Comparison of ENCODE assay signal across 11 cellular contexts in genomic region chr10:103986360-103986759, GRCh38. TPM values are rescaled to one million over a fixed set of nuclear protein-coding genes. Genes with fewer than 3 reads are reported as not detected.
DNase-seq lines count a peak whose midpoint lies in the region; ATAC-seq, FAIRE-seq and TF ChIP-seq lines count a peak whose summit lies in the region.
"Had no signal": no experiment of that assay in that cellular context is flagged by ENCODE, and none has a peak within 500 bp of the region (broad histone marks: within the 10 kb centered on the region; RNA-seq: fewer than 3 reads in every experiment).

No MANE protein-coding gene starts in this region.

- H3K9me3 Mint-ChIP-seq in activated CD4-positive, alpha-beta memory T cell treated with anti-CD3 and anti-CD28 coated beads for 36 hours = no peaks in the 10 kb centered on the region
- no peaks in the 10 kb centered on the region for H3K9me3 Mint-ChIP-seq in activated CD4-positive, alpha-beta memory T cell treated with anti-CD3 and anti-CD28 coated beads, Interleukin-2, amount 10 ng/mL, durations not matched to agents 7 days and 5 days
- no peaks in the 10 kb centered on the region for H3K9me3 Mint-ChIP-seq in activated CD8-positive, alpha-beta T cell treated with anti-CD3 and anti-CD28 coated beads, Interleukin-2, amount 10 ng/mL, durations not matched to agents 7 days and 5 days (ENCODE audit: insufficient read depth)
- H3K9me3 Mint-ChIP-seq in memory B cell (no peaks in the 10 kb centered on the region), progenitor cell of endocrine pancreas (ENCODE audit: low read depth) (no peaks in the 10 kb centered on the region)

- peak; percentile 29 for FAIRE-seq in GM18507 (lab: Jason Lieb, UNC)

- peaks cover 3% of the 10 kb centered on the region for H3K36me3 Mint-ChIP-seq in activated CD4-positive, alpha-beta memory T cell treated with anti-CD3 and anti-CD28 coated beads for 36 hours
- peaks cover 12% of the 10 kb centered on the region for H3K36me3 Mint-ChIP-seq in activated CD4-positive, alpha-beta memory T cell treated with anti-CD3 and anti-CD28 coated beads, Interleukin-2, amount 10 ng/mL, durations not matched to agents 7 days and 5 days (ENCODE audit: low read depth)
- H3K36me3 Mint-ChIP-seq in activated CD8-positive, alpha-beta T cell treated with anti-CD3 and anti-CD28 coated beads, Interleukin-2, amount 10 ng/mL, durations not matched to agents 7 days and 5 days (ENCODE audit: low read depth) = peaks cover 7% of the 10 kb centered on the region
- H3K36me3 Mint-ChIP-seq in memory B cell = no peaks in the 10 kb centered on the region
- no peaks in the 10 kb centered on the region for H3K36me3 Mint-ChIP-seq in progenitor cell of endocrine pancreas (ENCODE audit: insufficient read depth)

- DNase-seq in activated CD4-positive, alpha-beta memory T cell treated with anti-CD3 and anti-CD28 coated beads for 36 hours = peak; percentile 58
- DNase-seq in activated CD4-positive, alpha-beta memory T cell treated with anti-CD3 and anti-CD28 coated beads, Interleukin-2, amount 10 ng/mL, durations not matched to agents 7 days and 5 days = no peak
- DNase-seq in GM18507 (ENCODE audit: extremely low spot score, insufficient read length, low read depth) (no peak), memory B cell (ENCODE audit: low spot score in 2 of 2) (peak in 1 of 2 donors; percentile 36), epidermal melanocyte (ENCODE audit: insufficient read length, low spot score) (no peak), progenitor cell of endocrine pancreas (ENCODE audit: low spot score, unreplicated experiment) (no peak)
- no peak for DNase-seq in activated CD8-positive, alpha-beta T cell treated with anti-CD3 and anti-CD28 coated beads, Interleukin-2, amount 10 ng/mL, durations not matched to agents 7 days and 5 days
- DNase-seq: Calu3, NCI-H510A treated with DMSO at 0.1 percent for 48 hours, PC-9 had no signal

- intact Hi-C loops in activated CD4-positive, alpha-beta memory T cell treated with anti-CD3 and anti-CD28 coated beads for 36 hours (cut with micrococcal nuclease) = no loop called here

- peak; percentile 28 for ATAC-seq in activated CD8-positive, alpha-beta T cell treated with anti-CD3 and anti-CD28 coated beads, Interleukin-2, amount 10 ng/mL, durations not matched to agents 7 days and 5 days
- peak; percentile 87 for ATAC-seq in memory B cell (ENCODE audit: low read depth)
- ATAC-seq in GM19455 (IDR thresholded peaks at IDR 0.05; ENCODE audit: unreplicated experiment) = no peak

- no peak overlapping the region for H3K27ac Mint-ChIP-seq in activated CD4-positive, alpha-beta memory T cell treated with anti-CD3 and anti-CD28 coated beads for 36 hours
- no peak overlapping the region for H3K27ac Mint-ChIP-seq in activated CD4-positive, alpha-beta memory T cell treated with anti-CD3 and anti-CD28 coated beads, Interleukin-2, amount 10 ng/mL, durations not matched to agents 7 days and 5 days
- no peak overlapping the region for H3K27ac Mint-ChIP-seq in activated CD8-positive, alpha-beta T cell treated with anti-CD3 and anti-CD28 coated beads, Interleukin-2, amount 10 ng/mL, durations not matched to agents 7 days and 5 days
- H3K27ac Mint-ChIP-seq in memory B cell (no peak overlapping the region), progenitor cell of endocrine pancreas (no peak overlapping the region)

- no peak for TF ChIP-seq CTCF in progenitor cell of endocrine pancreas (IDR thresholded peaks at IDR 0.05; ENCODE audit: unreplicated experiment)

- H3K27me3 Mint-ChIP-seq in activated CD4-positive, alpha-beta memory T cell treated with anti-CD3 and anti-CD28 coated beads for 36 hours = no peaks in the 10 kb centered on the region
- H3K27me3 Mint-ChIP-seq in activated CD4-positive, alpha-beta memory T cell treated with anti-CD3 and anti-CD28 coated beads, Interleukin-2, amount 10 ng/mL, durations not matched to agents 7 days and 5 days = no peaks in the 10 kb centered on the region
- no peaks in the 10 kb centered on the region for H3K27me3 Mint-ChIP-seq in activated CD8-positive, alpha-beta T cell treated with anti-CD3 and anti-CD28 coated beads, Interleukin-2, amount 10 ng/mL, durations not matched to agents 7 days and 5 days (ENCODE audit: low read depth)
- H3K27me3 Mint-ChIP-seq in memory B cell (no peaks in the 10 kb centered on the region), progenitor cell of endocrine pancreas (no peaks in the 10 kb centered on the region)

- POLR2A ChIA-PET in activated CD4-positive, alpha-beta memory T cell treated with anti-CD3 and anti-CD28 coated beads for 36 hours (lab: Charles Lee) = no interaction called here
- POLR2A ChIA-PET in activated CD4-positive, alpha-beta memory T cell treated with anti-CD3 and anti-CD28 coated beads, Interleukin-2, amount 10 ng/mL, durations not matched to agents 7 days and 5 days (lab: Charles Lee) = no interaction called here
- POLR2A ChIA-PET in activated CD8-positive, alpha-beta T cell treated with anti-CD3 and anti-CD28 coated beads, Interleukin-2, amount 10 ng/mL, durations not matched to agents 7 days and 5 days (lab: Charles Lee) = interaction anchor here (0.8 to 1.1 kb wide), 2 partner anchors 19 to 136 kb away, joined by 3 read pairs; partner anchors contain the start of gene SFR1

- CTCF ChIA-PET in activated CD4-positive, alpha-beta memory T cell treated with anti-CD3 and anti-CD28 coated beads for 36 hours (lab: Charles Lee) = interaction anchor here (0.7 to 1.5 kb wide), 3 partner anchors 96 to 102 kb away, joined by 3 to 5 read pairs (median 3); no protein-coding TSS in a partner anchor
- CTCF ChIA-PET in activated CD4-positive, alpha-beta memory T cell treated with anti-CD3 and anti-CD28 coated beads, Interleukin-2, amount 10 ng/mL, durations not matched to agents 7 days and 5 days (lab: Charles Lee) = interaction anchor here (1.2 to 1.5 kb wide), 3 partner anchors 20 to 100 kb away, joined by 3 to 4 read pairs (median 4); no protein-coding TSS in a partner anchor
- CTCF ChIA-PET in activated CD8-positive, alpha-beta T cell treated with anti-CD3 and anti-CD28 coated beads, Interleukin-2, amount 10 ng/mL, durations not matched to agents 7 days and 5 days (lab: Charles Lee) = interaction anchor here (1.1 kb wide), 1 partner anchor 12 kb away, joined by 3 read pairs; no protein-coding TSS in a partner anchor

- no peak overlapping the region for H3K4me3 Mint-ChIP-seq in activated CD4-positive, alpha-beta memory T cell treated with anti-CD3 and anti-CD28 coated beads for 36 hours
- H3K4me3 Mint-ChIP-seq in activated CD4-positive, alpha-beta memory T cell treated with anti-CD3 and anti-CD28 coated beads, Interleukin-2, amount 10 ng/mL, durations not matched to agents 7 days and 5 days = no peak overlapping the region
- no peak overlapping the region for H3K4me3 Mint-ChIP-seq in activated CD8-positive, alpha-beta T cell treated with anti-CD3 and anti-CD28 coated beads, Interleukin-2, amount 10 ng/mL, durations not matched to agents 7 days and 5 days
- H3K4me3 Mint-ChIP-seq in memory B cell (no peak overlapping the region), progenitor cell of endocrine pancreas (ENCODE audit: low read depth) (no peak overlapping the region)

- peaks cover 70% of the 10 kb centered on the region for H3K4me1 Mint-ChIP-seq in activated CD4-positive, alpha-beta memory T cell treated with anti-CD3 and anti-CD28 coated beads for 36 hours (ENCODE audit: low read depth)
- peaks cover 51% of the 10 kb centered on the region for H3K4me1 Mint-ChIP-seq in activated CD4-positive, alpha-beta memory T cell treated with anti-CD3 and anti-CD28 coated beads, Interleukin-2, amount 10 ng/mL, durations not matched to agents 7 days and 5 days
- H3K4me1 Mint-ChIP-seq in activated CD8-positive, alpha-beta T cell treated with anti-CD3 and anti-CD28 coated beads, Interleukin-2, amount 10 ng/mL, durations not matched to agents 7 days and 5 days (ENCODE audit: low read depth) = peaks cover 50% of the 10 kb centered on the region
- H3K4me1 Mint-ChIP-seq in memory B cell = peaks cover 25% of the 10 kb centered on the region
- H3K4me1 Mint-ChIP-seq in progenitor cell of endocrine pancreas (ENCODE audit: low read depth) = peaks cover 6% of the 10 kb centered on the region

RNA-seq across cellular contexts. Expression of gene SLK, which starts 19.4 kb away (rescaled TPM):
- 10 to 100 TPM; 26.1 to 27.7 TPM for total RNA-seq in activated CD4-positive, alpha-beta memory T cell treated with anti-CD3 and anti-CD28 coated beads for 36 hours
- 10 to 100 TPM; 32.7 to 36.3 TPM for total RNA-seq in activated CD4-positive, alpha-beta memory T cell treated with anti-CD3 and anti-CD28 coated beads, Interleukin-2, amount 10 ng/mL, durations not matched to agents 7 days and 5 days
- total RNA-seq in activated CD8-positive, alpha-beta T cell treated with anti-CD3 and anti-CD28 coated beads, Interleukin-2, amount 10 ng/mL, durations not matched to agents 7 days and 5 days = 10 to 100 TPM; 32.6 to 33.5 TPM
- total RNA-seq in progenitor cell of endocrine pancreas = 29.8 and 29.9 TPM in 2 replicates
